In genomic region chr10:124083047-124083739, GRCh38 we compare ENCODE assay signal across 23 cellular contexts.
"Had no signal": no experiment of that assay in that cellular context is flagged by ENCODE, and none has a peak within 500 bp of the region (broad histone marks: within the 10 kb centered on the region; RNA-seq: fewer than 3 reads in every experiment).

No MANE protein-coding gene starts in this region.

- ATAC-seq: activated CD8-positive, alpha-beta T cell treated with anti-CD3 and anti-CD28 coated beads for 36 hours; activated T-cell treated with anti-CD3 and anti-CD28 coated beads, Interleukin-2, amount 50 U/mL, for 4 hours; activated T-helper 17 cell treated with anti-CD3 and anti-CD28 coated beads, Interleukin-2, amount 50 U/mL, for 72 hours; foreskin keratinocyte; left lung; lower lobe of right lung; natural killer cell; stimulated activated naive CD8-positive, alpha-beta T cell treated with anti-CD3 and anti-CD28 coated beads, Interleukin-15, amount 100 ng/mL, for 72 hours; WTC11 had no signal

- H3K36me3 Mint-ChIP-seq: natural killer cell had no signal

- H3K9me3 Mint-ChIP-seq: activated CD8-positive, alpha-beta T cell treated with anti-CD3 and anti-CD28 coated beads for 36 hours; activated T-cell treated with anti-CD3 and anti-CD28 coated beads, Interleukin-2, amount 50 U/mL, for 4 hours; activated T-helper 17 cell treated with anti-CD3 and anti-CD28 coated beads, Interleukin-2, amount 50 U/mL, for 72 hours; natural killer cell; stimulated activated naive CD8-positive, alpha-beta T cell treated with anti-CD3 and anti-CD28 coated beads, Interleukin-15, amount 100 ng/mL, for 72 hours had no signal

- H3K4me3 Mint-ChIP-seq: activated CD8-positive, alpha-beta T cell treated with anti-CD3 and anti-CD28 coated beads for 36 hours; activated T-cell treated with anti-CD3 and anti-CD28 coated beads, Interleukin-2, amount 50 U/mL, for 4 hours; activated T-helper 17 cell treated with anti-CD3 and anti-CD28 coated beads, Interleukin-2, amount 50 U/mL, for 72 hours; natural killer cell; stimulated activated naive CD8-positive, alpha-beta T cell treated with anti-CD3 and anti-CD28 coated beads, Interleukin-15, amount 100 ng/mL, for 72 hours; WTC11 had no signal

- H3K36me3 ChIP-seq: lower lobe of right lung, right lobe of liver, thyroid gland, upper lobe of left lung had no signal

- H3K27ac Mint-ChIP-seq: activated CD8-positive, alpha-beta T cell treated with anti-CD3 and anti-CD28 coated beads for 36 hours; activated T-helper 17 cell treated with anti-CD3 and anti-CD28 coated beads, Interleukin-2, amount 50 U/mL, for 72 hours; natural killer cell; stimulated activated naive CD8-positive, alpha-beta T cell treated with anti-CD3 and anti-CD28 coated beads, Interleukin-15, amount 100 ng/mL, for 72 hours; WTC11 had no signal

- DNase-seq: activated CD4-positive, alpha-beta T cell treated with anti-CD3 and anti-CD28 coated beads for 1 hour; activated CD4-positive, alpha-beta T cell treated with anti-CD3 and anti-CD28 coated beads, Interleukin-2, amount 50 U/mL, for 1 hour; activated CD8-positive, alpha-beta T cell treated with anti-CD3 and anti-CD28 coated beads for 36 hours; activated gamma-delta T cell treated with Interleukin-2 at 50 U/mL for 16 hours; activated naive CD4-positive, alpha-beta T cell treated with anti-CD3 and anti-CD28 coated beads, Interleukin-2, amount 50 U/mL, for 16 hours; activated T-cell treated with anti-CD3 and anti-CD28 coated beads, Interleukin-2, amount 50 U/mL, for 4 hours; amniotic stem cell; dorsolateral prefrontal cortex; effector memory CD4-positive, alpha-beta T cell; foreskin keratinocyte; left lung; mesenchymal stem cell; natural killer cell; right lobe of liver; stimulated activated CD4-positive, alpha-beta T cell treated with anti-CD3 and anti-CD28 coated beads, Interleukin-12 subunit alpha, Interleukin-12 subunit beta, amount 100 ng/mL, for 4 hours; stimulated activated CD4-positive, alpha-beta T cell treated with anti-CD3 and anti-CD28 coated beads, Interleukin-4, amount 100 ng/mL, for 1 hour; stimulated activated naive CD8-positive, alpha-beta T cell treated with anti-CD3 and anti-CD28 coated beads, Interleukin-15, amount 100 ng/mL, for 72 hours; T-helper 2 cell; thyroid gland had no signal

- H3K27me3 ChIP-seq: dorsolateral prefrontal cortex, foreskin keratinocyte, left lung, right lobe of liver, thyroid gland, upper lobe of left lung had no signal

- H3K27ac ChIP-seq: foreskin keratinocyte, left lung, lower lobe of right lung, upper lobe of left lung had no signal

- H3K4me1 ChIP-seq: foreskin keratinocyte had no signal

- H3K9me3 ChIP-seq: left lung, lower lobe of right lung, right lobe of liver, thyroid gland, upper lobe of left lung had no signal

- H3K4me1 Mint-ChIP-seq: activated T-helper 17 cell treated with anti-CD3 and anti-CD28 coated beads, Interleukin-2, amount 50 U/mL, for 72 hours; stimulated activated naive CD8-positive, alpha-beta T cell treated with anti-CD3 and anti-CD28 coated beads, Interleukin-15, amount 100 ng/mL, for 72 hours had no signal

- H3K27me3 Mint-ChIP-seq: activated CD8-positive, alpha-beta T cell treated with anti-CD3 and anti-CD28 coated beads for 36 hours; activated T-helper 17 cell treated with anti-CD3 and anti-CD28 coated beads, Interleukin-2, amount 50 U/mL, for 72 hours had no signal

- H3K4me3 ChIP-seq: left lung, lower lobe of right lung, right lobe of liver, thyroid gland, upper lobe of left lung had no signal
